In the genomic region with DNA sequence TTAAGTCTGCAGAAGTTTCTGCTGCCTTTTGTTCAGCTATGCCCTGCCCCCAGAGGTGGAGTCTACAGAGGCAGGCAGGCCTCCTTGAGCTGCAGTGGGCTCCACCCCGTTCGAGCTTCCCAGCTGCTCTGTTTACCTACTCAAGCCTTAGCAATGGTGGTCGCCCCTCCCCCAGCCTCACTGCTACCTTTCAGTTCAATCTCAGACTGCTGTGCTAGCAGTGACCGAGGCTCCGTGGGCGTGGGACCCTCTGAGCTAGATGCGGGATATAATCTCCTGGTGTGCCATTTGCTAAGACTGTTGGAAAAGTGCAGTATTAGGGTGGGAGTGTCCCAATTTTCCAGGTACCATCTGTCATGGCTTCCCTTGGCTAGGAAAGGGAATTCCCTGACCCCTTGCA, we compare ENCODE assay signal across 1 cellular context. TPM values are rescaled to one million over a fixed set of nuclear protein-coding genes. Genes with fewer than 3 reads are reported as not detected.
"Had no signal": no experiment of that assay in that cellular context is flagged by ENCODE, and none has a peak within 500 bp of the region (broad histone marks: within the 10 kb centered on the region; RNA-seq: fewer than 3 reads in every experiment).

No MANE protein-coding gene starts in this region.

RNA-seq across cellular contexts. Expression of a gene that starts 13.0 kb away (rescaled TPM):
- total RNA-seq: OCI-LY7 had no signal
